ENCODE assay signal across 1 cellular context in the genomic region with DNA sequence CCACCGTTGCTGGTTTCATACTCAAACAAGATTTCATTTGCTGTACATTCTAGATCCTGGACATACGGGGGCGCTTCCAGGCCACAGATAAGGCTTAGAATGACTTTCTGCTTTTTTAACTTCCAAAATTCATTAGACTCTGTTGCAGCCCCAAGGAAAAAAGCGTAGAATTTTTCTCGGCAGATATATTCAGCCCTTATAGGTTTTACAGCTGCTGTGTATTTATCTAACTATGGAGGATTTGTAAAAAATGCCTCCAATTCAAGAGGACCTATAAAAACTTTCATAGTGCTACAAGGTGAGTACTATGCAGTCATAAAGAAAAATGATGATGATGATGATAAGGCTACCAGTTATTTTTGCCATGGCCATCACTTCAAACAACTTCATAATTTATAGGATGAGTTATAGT.
TF ChIP-seq lines count a peak whose summit lies in the region.

No MANE protein-coding gene starts in this region.

TF ChIP-seq in H1, 55 proteins besides CTCF, POLR2A, EP300 and RAD21:
- TF ChIP-seq TBP (IDR thresholded peaks at IDR 0.05; ENCODE audit: low read depth, low read length), result no peak
- TF ChIP-seq GABPA (IDR thresholded peaks at IDR 0.05; ENCODE audit: borderline replicate concordance, insufficient read depth, low read length), result no peak
- no peak for TF ChIP-seq SIX5 (IDR thresholded peaks at IDR 0.05; ENCODE audit: low read depth, low read length)
- TF ChIP-seq CTBP2 (IDR thresholded peaks at IDR 0.05; ENCODE audit: borderline replicate concordance, insufficient read depth, insufficient read length, low read length), result no peak
- no peak for TF ChIP-seq KDM4A (IDR thresholded peaks at IDR 0.05; ENCODE audit: low read depth, low read length, severe bottlenecking)
- TF ChIP-seq, protein P1, sequence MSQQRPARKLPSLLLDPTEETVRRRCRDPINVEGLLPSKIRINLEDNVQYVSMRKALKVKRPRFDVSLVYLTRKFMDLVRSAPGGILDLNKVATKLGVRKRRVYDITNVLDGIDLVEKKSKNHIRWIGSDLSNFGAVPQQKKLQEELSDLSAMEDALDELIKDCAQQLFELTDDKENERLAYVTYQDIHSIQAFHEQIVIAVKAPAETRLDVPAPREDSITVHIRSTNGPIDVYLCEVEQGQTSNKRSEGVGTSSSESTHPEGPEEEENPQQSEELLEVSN (IDR thresholded peaks at IDR 0.05), result no peak
- TF ChIP-seq ASH2L (IDR thresholded peaks at IDR 0.05; ENCODE audit: low read length), result no peak
- no peak for TF ChIP-seq POU5F1 (IDR thresholded peaks at IDR 0.05; ENCODE audit: low read depth, low read length)
- no peak for TF ChIP-seq EGR1 (IDR thresholded peaks at IDR 0.05; ENCODE audit: borderline replicate concordance, low read depth, low read length)
- no peak for TF ChIP-seq FOSL1 (IDR thresholded peaks at IDR 0.05; ENCODE audit: insufficient read depth, low read depth, low read length)
- no peak for TF ChIP-seq POLR2AphosphoS5 (IDR thresholded peaks at IDR 0.05; ENCODE audit: low read depth, low read length)
- TF ChIP-seq HDAC6 (IDR thresholded peaks at IDR 0.05; ENCODE audit: low read depth, low read length), result no peak
- no peak for TF ChIP-seq BRCA1 (IDR thresholded peaks at IDR 0.05; ENCODE audit: low read depth, low read length)
- TF ChIP-seq EZH2 (IDR thresholded peaks at IDR 0.05; ENCODE audit: low read depth, low read length, severe bottlenecking), result no peak
- TF ChIP-seq BACH1 (IDR thresholded peaks at IDR 0.05; ENCODE audit: low read length), result no peak
- TF ChIP-seq, protein P2, sequence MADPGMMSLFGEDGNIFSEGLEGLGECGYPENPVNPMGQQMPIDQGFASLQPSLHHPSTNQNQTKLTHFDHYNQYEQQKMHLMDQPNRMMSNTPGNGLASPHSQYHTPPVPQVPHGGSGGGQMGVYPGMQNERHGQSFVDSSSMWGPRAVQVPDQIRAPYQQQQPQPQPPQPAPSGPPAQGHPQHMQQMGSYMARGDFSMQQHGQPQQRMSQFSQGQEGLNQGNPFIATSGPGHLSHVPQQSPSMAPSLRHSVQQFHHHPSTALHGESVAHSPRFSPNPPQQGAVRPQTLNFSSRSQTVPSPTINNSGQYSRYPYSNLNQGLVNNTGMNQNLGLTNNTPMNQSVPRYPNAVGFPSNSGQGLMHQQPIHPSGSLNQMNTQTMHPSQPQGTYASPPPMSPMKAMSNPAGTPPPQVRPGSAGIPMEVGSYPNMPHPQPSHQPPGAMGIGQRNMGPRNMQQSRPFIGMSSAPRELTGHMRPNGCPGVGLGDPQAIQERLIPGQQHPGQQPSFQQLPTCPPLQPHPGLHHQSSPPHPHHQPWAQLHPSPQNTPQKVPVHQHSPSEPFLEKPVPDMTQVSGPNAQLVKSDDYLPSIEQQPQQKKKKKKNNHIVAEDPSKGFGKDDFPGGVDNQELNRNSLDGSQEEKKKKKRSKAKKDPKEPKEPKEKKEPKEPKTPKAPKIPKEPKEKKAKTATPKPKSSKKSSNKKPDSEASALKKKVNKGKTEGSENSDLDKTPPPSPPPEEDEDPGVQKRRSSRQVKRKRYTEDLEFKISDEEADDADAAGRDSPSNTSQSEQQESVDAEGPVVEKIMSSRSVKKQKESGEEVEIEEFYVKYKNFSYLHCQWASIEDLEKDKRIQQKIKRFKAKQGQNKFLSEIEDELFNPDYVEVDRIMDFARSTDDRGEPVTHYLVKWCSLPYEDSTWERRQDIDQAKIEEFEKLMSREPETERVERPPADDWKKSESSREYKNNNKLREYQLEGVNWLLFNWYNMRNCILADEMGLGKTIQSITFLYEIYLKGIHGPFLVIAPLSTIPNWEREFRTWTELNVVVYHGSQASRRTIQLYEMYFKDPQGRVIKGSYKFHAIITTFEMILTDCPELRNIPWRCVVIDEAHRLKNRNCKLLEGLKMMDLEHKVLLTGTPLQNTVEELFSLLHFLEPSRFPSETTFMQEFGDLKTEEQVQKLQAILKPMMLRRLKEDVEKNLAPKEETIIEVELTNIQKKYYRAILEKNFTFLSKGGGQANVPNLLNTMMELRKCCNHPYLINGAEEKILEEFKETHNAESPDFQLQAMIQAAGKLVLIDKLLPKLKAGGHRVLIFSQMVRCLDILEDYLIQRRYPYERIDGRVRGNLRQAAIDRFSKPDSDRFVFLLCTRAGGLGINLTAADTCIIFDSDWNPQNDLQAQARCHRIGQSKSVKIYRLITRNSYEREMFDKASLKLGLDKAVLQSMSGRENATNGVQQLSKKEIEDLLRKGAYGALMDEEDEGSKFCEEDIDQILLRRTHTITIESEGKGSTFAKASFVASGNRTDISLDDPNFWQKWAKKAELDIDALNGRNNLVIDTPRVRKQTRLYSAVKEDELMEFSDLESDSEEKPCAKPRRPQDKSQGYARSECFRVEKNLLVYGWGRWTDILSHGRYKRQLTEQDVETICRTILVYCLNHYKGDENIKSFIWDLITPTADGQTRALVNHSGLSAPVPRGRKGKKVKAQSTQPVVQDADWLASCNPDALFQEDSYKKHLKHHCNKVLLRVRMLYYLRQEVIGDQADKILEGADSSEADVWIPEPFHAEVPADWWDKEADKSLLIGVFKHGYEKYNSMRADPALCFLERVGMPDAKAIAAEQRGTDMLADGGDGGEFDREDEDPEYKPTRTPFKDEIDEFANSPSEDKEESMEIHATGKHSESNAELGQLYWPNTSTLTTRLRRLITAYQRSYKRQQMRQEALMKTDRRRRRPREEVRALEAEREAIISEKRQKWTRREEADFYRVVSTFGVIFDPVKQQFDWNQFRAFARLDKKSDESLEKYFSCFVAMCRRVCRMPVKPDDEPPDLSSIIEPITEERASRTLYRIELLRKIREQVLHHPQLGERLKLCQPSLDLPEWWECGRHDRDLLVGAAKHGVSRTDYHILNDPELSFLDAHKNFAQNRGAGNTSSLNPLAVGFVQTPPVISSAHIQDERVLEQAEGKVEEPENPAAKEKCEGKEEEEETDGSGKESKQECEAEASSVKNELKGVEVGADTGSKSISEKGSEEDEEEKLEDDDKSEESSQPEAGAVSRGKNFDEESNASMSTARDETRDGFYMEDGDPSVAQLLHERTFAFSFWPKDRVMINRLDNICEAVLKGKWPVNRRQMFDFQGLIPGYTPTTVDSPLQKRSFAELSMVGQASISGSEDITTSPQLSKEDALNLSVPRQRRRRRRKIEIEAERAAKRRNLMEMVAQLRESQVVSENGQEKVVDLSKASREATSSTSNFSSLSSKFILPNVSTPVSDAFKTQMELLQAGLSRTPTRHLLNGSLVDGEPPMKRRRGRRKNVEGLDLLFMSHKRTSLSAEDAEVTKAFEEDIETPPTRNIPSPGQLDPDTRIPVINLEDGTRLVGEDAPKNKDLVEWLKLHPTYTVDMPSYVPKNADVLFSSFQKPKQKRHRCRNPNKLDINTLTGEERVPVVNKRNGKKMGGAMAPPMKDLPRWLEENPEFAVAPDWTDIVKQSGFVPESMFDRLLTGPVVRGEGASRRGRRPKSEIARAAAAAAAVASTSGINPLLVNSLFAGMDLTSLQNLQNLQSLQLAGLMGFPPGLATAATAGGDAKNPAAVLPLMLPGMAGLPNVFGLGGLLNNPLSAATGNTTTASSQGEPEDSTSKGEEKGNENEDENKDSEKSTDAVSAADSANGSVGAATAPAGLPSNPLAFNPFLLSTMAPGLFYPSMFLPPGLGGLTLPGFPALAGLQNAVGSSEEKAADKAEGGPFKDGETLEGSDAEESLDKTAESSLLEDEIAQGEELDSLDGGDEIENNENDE (IDR thresholded peaks at IDR 0.05; ENCODE audit: insufficient replicate concordance, low read length), result no peak
- TF ChIP-seq NANOG (IDR thresholded peaks at IDR 0.05; ENCODE audit: insufficient read depth, low read depth, low read length, poor library complexity, severe bottlenecking), result no peak
- no peak for TF ChIP-seq KDM5A (IDR thresholded peaks at IDR 0.05; ENCODE audit: low read length)
- no peak for TF ChIP-seq TCF12 (IDR thresholded peaks at IDR 0.05; ENCODE audit: low read depth, low read length)
TF ChIP-seq in H1: peak in this region for 0.
